In the genomic region with DNA sequence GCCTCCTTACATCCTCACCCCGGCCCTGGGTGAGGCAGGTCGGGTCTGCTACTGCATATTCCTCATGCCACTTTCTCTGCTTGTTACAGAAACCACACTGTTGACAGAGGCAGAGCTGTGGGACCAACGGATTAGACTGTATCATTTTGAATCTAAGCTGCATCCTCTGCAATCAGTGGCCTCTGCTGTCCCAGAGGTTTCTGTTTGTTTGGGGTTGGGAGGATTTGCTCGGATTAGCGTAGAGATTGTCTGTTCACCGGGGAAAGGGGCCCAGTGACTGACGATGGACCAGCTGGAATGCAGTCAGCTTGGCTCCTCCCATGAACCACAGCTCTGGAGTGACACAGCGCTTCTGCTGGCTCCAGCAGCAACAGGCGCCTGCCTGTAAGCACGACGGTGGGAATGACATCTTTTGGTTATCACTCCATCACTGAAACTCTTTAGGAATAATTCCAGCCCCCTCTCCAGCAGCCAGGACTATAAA, we compare ENCODE assay signal across 1 cellular context.
A peak's percentile ranks its signal among the peaks of the same experiment; 100 is the strongest.
TF ChIP-seq lines count a peak whose summit lies in the region.

No MANE protein-coding gene starts in this region.

TF ChIP-seq in HEK293, 187 proteins besides CTCF, POLR2A, EP300 and RAD21 (continued from another document):
- no peak for TF ChIP-seq ZNF777 (tag by site-specific recombination; IDR thresholded peaks at IDR 0.05; ENCODE audit: borderline replicate concordance)
- TF ChIP-seq, protein P1, sequence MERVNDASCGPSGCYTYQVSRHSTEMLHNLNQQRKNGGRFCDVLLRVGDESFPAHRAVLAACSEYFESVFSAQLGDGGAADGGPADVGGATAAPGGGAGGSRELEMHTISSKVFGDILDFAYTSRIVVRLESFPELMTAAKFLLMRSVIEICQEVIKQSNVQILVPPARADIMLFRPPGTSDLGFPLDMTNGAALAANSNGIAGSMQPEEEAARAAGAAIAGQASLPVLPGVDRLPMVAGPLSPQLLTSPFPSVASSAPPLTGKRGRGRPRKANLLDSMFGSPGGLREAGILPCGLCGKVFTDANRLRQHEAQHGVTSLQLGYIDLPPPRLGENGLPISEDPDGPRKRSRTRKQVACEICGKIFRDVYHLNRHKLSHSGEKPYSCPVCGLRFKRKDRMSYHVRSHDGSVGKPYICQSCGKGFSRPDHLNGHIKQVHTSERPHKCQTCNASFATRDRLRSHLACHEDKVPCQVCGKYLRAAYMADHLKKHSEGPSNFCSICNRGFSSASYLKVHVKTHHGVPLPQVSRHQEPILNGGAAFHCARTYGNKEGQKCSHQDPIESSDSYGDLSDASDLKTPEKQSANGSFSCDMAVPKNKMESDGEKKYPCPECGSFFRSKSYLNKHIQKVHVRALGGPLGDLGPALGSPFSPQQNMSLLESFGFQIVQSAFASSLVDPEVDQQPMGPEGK (tag by site-specific recombination; IDR thresholded peaks at IDR 0.05): peak; percentile 33; the same call in 1 of the 2 replicates
- TF ChIP-seq ZXDB (tag by site-specific recombination; IDR thresholded peaks at IDR 0.05): no peak
- TF ChIP-seq ZNF335 (tag by site-specific recombination; conservative IDR thresholded peaks at IDR 0.05): no peak
- no peak for TF ChIP-seq ZSCAN23 (tag by site-specific recombination; IDR thresholded peaks at IDR 0.05)
